7 cellular contexts compared by ENCODE assay signal in the genomic region with DNA sequence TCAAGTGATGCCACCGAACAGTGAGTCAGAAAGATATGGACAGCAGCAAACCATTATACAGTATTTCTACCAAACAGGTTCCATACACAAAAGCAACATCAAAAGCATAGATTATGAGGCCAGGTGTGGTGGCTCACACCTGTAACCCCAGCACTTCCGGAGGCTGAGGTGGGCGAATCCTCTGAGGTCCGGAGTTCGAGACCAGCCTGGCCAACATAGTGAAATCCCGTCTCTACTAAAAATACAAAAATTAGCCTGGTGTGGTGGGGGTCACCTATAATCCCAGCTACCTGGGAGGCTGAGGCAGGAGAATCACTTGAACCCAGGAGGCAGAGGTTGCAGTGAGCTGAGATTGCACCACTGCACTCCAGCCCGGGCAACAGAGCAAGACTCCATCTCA. TPM values are rescaled to one million over a fixed set of nuclear protein-coding genes. Genes with fewer than 3 reads are reported as not detected.
DNase-seq lines count a peak whose midpoint lies in the region; ATAC-seq and TF ChIP-seq lines count a peak whose summit lies in the region.
"Not testable (repeated sequence)": the region's sequence is repeated elsewhere in the genome, so short reads cannot be mapped to it uniquely, and the experiment has no call there.

No MANE protein-coding gene starts in this region.

- DNase-seq in CD8-positive, alpha-beta T cell = peak in 1 of 7 experiments; percentile 32
- DNase-seq in PC-3 = peak; percentile 32
- DNase-seq in activated CD4-positive, alpha-beta T cell treated with anti-CD3 and anti-CD28 coated beads, Interleukin-2, amount 10 ng/mL, durations not matched to agents 7 days and 5 days; activated T-cell treated with anti-CD3 and anti-CD28 coated beads, Interleukin-2, amount 50 U/mL, for 72 hours; activated naive CD8-positive, alpha-beta T cell treated with anti-CD3 and anti-CD28 coated beads, Interleukin-2, amount 50 U/mL, for 24 hours; naive B cell; stimulated activated effector memory CD8-positive, alpha-beta T cell treated with anti-CD3 and anti-CD28 coated beads, Interleukin-12 subunit alpha, Interleukin-12 subunit beta, amount 100 ng/mL, for 72 hours (ENCODE audit: low spot score in 2 of 2): not testable (repeated sequence)

- not testable (repeated sequence) for H3K9me3 Mint-ChIP-seq in CD8-positive, alpha-beta T cell; activated CD4-positive, alpha-beta T cell treated with anti-CD3 and anti-CD28 coated beads, Interleukin-2, amount 10 ng/mL, durations not matched to agents 7 days and 5 days; activated T-cell treated with anti-CD3 and anti-CD28 coated beads, Interleukin-2, amount 50 U/mL, for 72 hours; activated naive CD8-positive, alpha-beta T cell treated with anti-CD3 and anti-CD28 coated beads, Interleukin-2, amount 50 U/mL, for 24 hours; stimulated activated effector memory CD8-positive, alpha-beta T cell treated with anti-CD3 and anti-CD28 coated beads, Interleukin-12 subunit alpha, Interleukin-12 subunit beta, amount 100 ng/mL, for 72 hours
- H3K9me3 Mint-ChIP-seq in naive B cell = peaks cover 0 to 18% (median 7%) of the 10 kb centered on the region in 7 donors

- not testable (repeated sequence) for H3K27me3 Mint-ChIP-seq in CD8-positive, alpha-beta T cell (ENCODE audit: low read depth); activated CD4-positive, alpha-beta T cell treated with anti-CD3 and anti-CD28 coated beads, Interleukin-2, amount 10 ng/mL, durations not matched to agents 7 days and 5 days; activated T-cell treated with anti-CD3 and anti-CD28 coated beads, Interleukin-2, amount 50 U/mL, for 72 hours (ENCODE audit: low read depth); activated naive CD8-positive, alpha-beta T cell treated with anti-CD3 and anti-CD28 coated beads, Interleukin-2, amount 50 U/mL, for 24 hours; naive B cell

- not testable (repeated sequence) for H3K9me2 ChIP-seq in PC-3 (replicated peaks; ENCODE audit: low read length)

- H2AFZ ChIP-seq in PC-3 (ENCODE audit: low read length) = not testable (repeated sequence)

- H3K36me3 Mint-ChIP-seq in CD8-positive, alpha-beta T cell = peaks cover 27% of the 10 kb centered on the region
- H3K36me3 Mint-ChIP-seq in activated CD4-positive, alpha-beta T cell treated with anti-CD3 and anti-CD28 coated beads, Interleukin-2, amount 10 ng/mL, durations not matched to agents 7 days and 5 days (ENCODE audit: low read depth) = peaks cover 35% of the 10 kb centered on the region
- H3K36me3 Mint-ChIP-seq in activated T-cell treated with anti-CD3 and anti-CD28 coated beads, Interleukin-2, amount 50 U/mL, for 72 hours (ENCODE audit: insufficient read depth in 2 of 2) = peaks cover 8 to 13% of the 10 kb centered on the region in 2 donors
- not testable (repeated sequence) for H3K36me3 Mint-ChIP-seq in activated naive CD8-positive, alpha-beta T cell treated with anti-CD3 and anti-CD28 coated beads, Interleukin-2, amount 50 U/mL, for 24 hours (ENCODE audit: low read depth); stimulated activated effector memory CD8-positive, alpha-beta T cell treated with anti-CD3 and anti-CD28 coated beads, Interleukin-12 subunit alpha, Interleukin-12 subunit beta, amount 100 ng/mL, for 72 hours
- peaks cover 7 to 27% of the 10 kb centered on the region in 2 donors for H3K36me3 Mint-ChIP-seq in naive B cell

- not testable (repeated sequence) for H4K20me1 ChIP-seq in PC-3 (ENCODE audit: low read length)

- H3K4me1 ChIP-seq in CD8-positive, alpha-beta T cell (ENCODE audit: insufficient read depth, low read length) = peaks cover 57% of the 10 kb centered on the region
- H3K4me1 ChIP-seq in PC-3 (ENCODE audit: insufficient read depth, low read length) = not testable (repeated sequence)

- not testable (repeated sequence) for BruUV-seq in PC-3 (replicated peaks; lab: Mats Ljungman, UMichigan)

- intact Hi-C loops in CD8-positive, alpha-beta T cell (cut with DNase I, micrococcal nuclease) = loop anchor here in 1 of 2 experiments (5.0 kb wide), 1 partner anchor 335 kb away; a partner anchor contains a TSS
- intact Hi-C loops in PC-3 (cut with micrococcal nuclease) = not testable (repeated sequence)

- peaks cover 68% of the 10 kb centered on the region for H3K4me1 Mint-ChIP-seq in CD8-positive, alpha-beta T cell (ENCODE audit: low read depth)
- peaks cover 66% of the 10 kb centered on the region for H3K4me1 Mint-ChIP-seq in activated CD4-positive, alpha-beta T cell treated with anti-CD3 and anti-CD28 coated beads, Interleukin-2, amount 10 ng/mL, durations not matched to agents 7 days and 5 days
- H3K4me1 Mint-ChIP-seq in activated T-cell treated with anti-CD3 and anti-CD28 coated beads, Interleukin-2, amount 50 U/mL, for 72 hours (ENCODE audit: low read depth) = peaks cover 62% of the 10 kb centered on the region
- peaks cover 72% of the 10 kb centered on the region for H3K4me1 Mint-ChIP-seq in activated naive CD8-positive, alpha-beta T cell treated with anti-CD3 and anti-CD28 coated beads, Interleukin-2, amount 50 U/mL, for 24 hours
- H3K4me1 Mint-ChIP-seq in naive B cell = peaks cover 60 to 83% (median 73%) of the 10 kb centered on the region in 3 donors
- H3K4me1 Mint-ChIP-seq in stimulated activated effector memory CD8-positive, alpha-beta T cell treated with anti-CD3 and anti-CD28 coated beads, Interleukin-12 subunit alpha, Interleukin-12 subunit beta, amount 100 ng/mL, for 72 hours = peaks cover 62% of the 10 kb centered on the region

- peak overlapping the region; percentile 96 for H3K27ac Mint-ChIP-seq in CD8-positive, alpha-beta T cell
- H3K27ac Mint-ChIP-seq in activated CD4-positive, alpha-beta T cell treated with anti-CD3 and anti-CD28 coated beads, Interleukin-2, amount 10 ng/mL, durations not matched to agents 7 days and 5 days = peak overlapping the region; percentile 91
- H3K27ac Mint-ChIP-seq in activated T-cell treated with anti-CD3 and anti-CD28 coated beads, Interleukin-2, amount 50 U/mL, for 72 hours = peak overlapping the region; percentile 20
- H3K27ac Mint-ChIP-seq in activated naive CD8-positive, alpha-beta T cell treated with anti-CD3 and anti-CD28 coated beads, Interleukin-2, amount 50 U/mL, for 24 hours = peak overlapping the region; percentile 6
- H3K27ac Mint-ChIP-seq in naive B cell = peak overlapping the region; percentile 99 to 100 (median 100)
- H3K27ac Mint-ChIP-seq in stimulated activated effector memory CD8-positive, alpha-beta T cell treated with anti-CD3 and anti-CD28 coated beads, Interleukin-12 subunit alpha, Interleukin-12 subunit beta, amount 100 ng/mL, for 72 hours = not testable (repeated sequence)

- not testable (repeated sequence) for TF ChIP-seq CTCF in CD8-positive, alpha-beta T cell (IDR thresholded peaks at IDR 0.05); PC-3 (conservative IDR thresholded peaks at IDR 0.05; ENCODE audit: low read depth, low read length)

- not testable (repeated sequence) for H3K4me2 ChIP-seq in PC-3 (ENCODE audit: low read length)

- H3K27me3 ChIP-seq in CD8-positive, alpha-beta T cell (ENCODE audit: insufficient read depth, low read length); PC-3 (ENCODE audit: low read length): not testable (repeated sequence)

- H3K4me3 Mint-ChIP-seq in CD8-positive, alpha-beta T cell = peak overlapping the region; percentile 92
- H3K4me3 Mint-ChIP-seq in activated CD4-positive, alpha-beta T cell treated with anti-CD3 and anti-CD28 coated beads, Interleukin-2, amount 10 ng/mL, durations not matched to agents 7 days and 5 days = peak overlapping the region; percentile 83
- H3K4me3 Mint-ChIP-seq in activated T-cell treated with anti-CD3 and anti-CD28 coated beads, Interleukin-2, amount 50 U/mL, for 72 hours = peak overlapping the region; percentile 72 to 74
- H3K4me3 Mint-ChIP-seq in activated naive CD8-positive, alpha-beta T cell treated with anti-CD3 and anti-CD28 coated beads, Interleukin-2, amount 50 U/mL, for 24 hours = peak overlapping the region; percentile 46
- peak overlapping the region; percentile 80 to 93 (median 88) for H3K4me3 Mint-ChIP-seq in naive B cell
- peak overlapping the region; percentile 71 for H3K4me3 Mint-ChIP-seq in stimulated activated effector memory CD8-positive, alpha-beta T cell treated with anti-CD3 and anti-CD28 coated beads, Interleukin-12 subunit alpha, Interleukin-12 subunit beta, amount 100 ng/mL, for 72 hours

- POLR2A ChIA-PET in CD8-positive, alpha-beta T cell (lab: Charles Lee) = interaction anchor here (0.7 kb wide), 1 partner anchor 153 kb away, joined by 3 read pairs; no protein-coding TSS in a partner anchor
- POLR2A ChIA-PET in PC-3 (lab: Charles Lee; ENCODE audit: unreplicated experiment); activated CD4-positive, alpha-beta T cell treated with anti-CD3 and anti-CD28 coated beads, Interleukin-2, amount 10 ng/mL, durations not matched to agents 7 days and 5 days (lab: Charles Lee): not testable (repeated sequence)

- not testable (repeated sequence) for H3K36me3 ChIP-seq in CD8-positive, alpha-beta T cell (ENCODE audit: insufficient read depth, low read length); PC-3 (ENCODE audit: low read depth, low read length)

- peak overlapping the region; percentile 66 for H3K4me3 ChIP-seq in CD8-positive, alpha-beta T cell (ENCODE audit: low read depth, low read length)
- H3K4me3 ChIP-seq in PC-3 (ENCODE audit: low read length) = not testable (repeated sequence)

- CTCF ChIA-PET in CD8-positive, alpha-beta T cell (lab: Charles Lee); PC-3 (lab: Charles Lee): not testable (repeated sequence)
- CTCF ChIA-PET in activated CD4-positive, alpha-beta T cell treated with anti-CD3 and anti-CD28 coated beads, Interleukin-2, amount 10 ng/mL, durations not matched to agents 7 days and 5 days (lab: Charles Lee) = interaction anchor here (3.7 kb wide), 1 partner anchor 12 kb away, joined by 8 read pairs; no protein-coding TSS in a partner anchor

- peak overlapping the region; percentile 69 for H3K27ac ChIP-seq in CD8-positive, alpha-beta T cell (ENCODE audit: low read depth, low read length)
- not testable (repeated sequence) for H3K27ac ChIP-seq in PC-3 (ENCODE audit: low read length)

- H3K9ac ChIP-seq in PC-3 (ENCODE audit: low read length) = not testable (repeated sequence)

- not testable (repeated sequence) for H3F3A ChIP-seq in PC-3 (ENCODE audit: low read length, unreplicated experiment)

- not testable (repeated sequence) for ATAC-seq in CD8-positive, alpha-beta T cell; PC-3; activated T-cell treated with anti-CD3 and anti-CD28 coated beads, Interleukin-2, amount 50 U/mL, for 72 hours (replicated peaks in 1 of 2); activated naive CD8-positive, alpha-beta T cell treated with anti-CD3 and anti-CD28 coated beads, Interleukin-2, amount 50 U/mL, for 24 hours; naive B cell (ENCODE audit: low read depth in 2 of 2); stimulated activated effector memory CD8-positive, alpha-beta T cell treated with anti-CD3 and anti-CD28 coated beads, Interleukin-12 subunit alpha, Interleukin-12 subunit beta, amount 100 ng/mL, for 72 hours

- H3K9me3 ChIP-seq in CD8-positive, alpha-beta T cell (ENCODE audit: low read length); PC-3 (ENCODE audit: low read length): not testable (repeated sequence)

- not testable (repeated sequence) for H3K79me2 ChIP-seq in PC-3 (ENCODE audit: low read length)

RNA-seq across cellular contexts. Expression of a gene that starts 1.7 kb away (rescaled TPM):
- total RNA-seq in CD8-positive, alpha-beta T cell = 10 to 100 TPM; 78.8 to 81.0 TPM
- 65.1 and 66.8 TPM in 2 replicates for total RNA-seq in PC-3 (2014; rRNA removed)
- total RNA-seq in activated CD4-positive, alpha-beta T cell treated with anti-CD3 and anti-CD28 coated beads, Interleukin-2, amount 10 ng/mL, durations not matched to agents 7 days and 5 days = 10 to 100 TPM; 78.3 to 88.2 TPM
- total RNA-seq in activated T-cell treated with anti-CD3 and anti-CD28 coated beads, Interleukin-2, amount 50 U/mL, for 72 hours = 10 to 100 TPM; 32.8 to 42.7 TPM
- 10 to 100 TPM in 1 of 6 donors, 1 to 10 TPM in 5; 3.0 to 19.9 (median 4.8) TPM for polyA plus RNA-seq in naive B cell (ENCODE audit: low read depth in 6 of 6)

RNA-seq across cellular contexts. Expression of a gene that starts 52.8 kb away (rescaled TPM):
- total RNA-seq in CD8-positive, alpha-beta T cell = under 1 TPM; 0.30 to 0.56 TPM
- 13.7 and 41.5 TPM in 2 replicates for total RNA-seq in PC-3 (2014; rRNA removed)
- total RNA-seq in activated CD4-positive, alpha-beta T cell treated with anti-CD3 and anti-CD28 coated beads, Interleukin-2, amount 10 ng/mL, durations not matched to agents 7 days and 5 days = 1 to 10 TPM; 2.0 to 2.5 TPM
- total RNA-seq in activated T-cell treated with anti-CD3 and anti-CD28 coated beads, Interleukin-2, amount 50 U/mL, for 72 hours = 1 to 10 TPM; 8.7 TPM
- 1 to 10 TPM in 2 of 6 donors, under 1 TPM in 3, not detected in 1; 0.40 to 2.2 (median 0.52) TPM for polyA plus RNA-seq in naive B cell (ENCODE audit: low read depth in 6 of 6)
